In the genomic region with DNA sequence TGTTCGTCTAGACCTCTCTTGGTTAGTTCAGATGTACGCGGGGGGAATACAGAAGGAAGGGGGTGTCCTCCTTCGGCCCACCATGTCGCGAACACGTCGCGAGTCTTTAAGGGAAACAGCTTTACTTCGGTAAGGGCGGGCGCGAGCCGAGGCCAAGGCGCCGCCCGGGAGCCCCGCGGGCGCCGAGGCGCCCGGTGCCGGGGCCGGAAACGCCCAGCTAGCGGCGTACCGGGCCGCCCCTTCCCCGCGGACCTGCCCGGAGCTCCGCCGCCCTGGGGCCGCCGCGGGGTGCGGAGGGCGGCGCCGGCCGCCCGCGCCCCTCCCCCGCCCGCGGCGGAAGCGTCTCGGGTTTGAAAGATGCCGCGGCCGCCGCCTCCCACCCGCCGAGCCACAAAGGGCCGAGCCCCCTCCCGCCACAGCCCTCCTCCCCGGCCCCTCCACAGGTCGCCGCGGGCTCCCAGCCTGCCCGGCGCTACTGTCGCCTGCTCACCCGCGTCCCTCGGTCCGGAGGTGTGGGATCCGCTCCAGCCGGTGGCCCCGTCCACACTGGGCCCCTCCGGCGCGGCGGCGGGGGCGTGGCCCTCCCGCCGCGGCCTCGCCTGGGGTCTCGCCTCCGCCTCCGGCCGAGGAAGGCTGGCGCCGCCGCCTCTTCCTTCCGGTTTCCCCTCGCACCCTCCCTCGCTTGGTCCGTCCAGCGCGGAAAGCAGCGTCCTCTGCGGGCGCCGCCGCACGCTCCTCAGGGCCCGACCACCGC, we compare ENCODE assay signal across 1 cellular context.
TF ChIP-seq lines count a peak whose summit lies in the region.

Gene KBTBD2 (minus strand): TSS at position 715 of the 754 bp plus-strand sequence. CDS start 12,156 bp downstream, outside the sequence.

TF ChIP-seq in GM12878, 131 proteins besides CTCF, POLR2A, EP300 and RAD21 (continued from another document and continues in another):
- TF ChIP-seq RELB (IDR thresholded peaks at IDR 0.05; ENCODE audit: low read depth): no peak
- no peak for TF ChIP-seq SMC3 (IDR thresholded peaks at IDR 0.05; ENCODE audit: borderline replicate concordance, low read length)
- no peak for TF ChIP-seq SMAD1 (IDR thresholded peaks at IDR 0.05; ENCODE audit: low read depth, partially characterized antibody)
- TF ChIP-seq SIX5 (IDR thresholded peaks at IDR 0.05; ENCODE audit: low read depth, low read length, severe bottlenecking): no peak
- no peak for TF ChIP-seq STAT3 (IDR thresholded peaks at IDR 0.05; ENCODE audit: low read depth, low read length)
- no peak for TF ChIP-seq ZBED1 (IDR thresholded peaks at IDR 0.05; ENCODE audit: borderline replicate concordance)
- TF ChIP-seq, protein P1, sequence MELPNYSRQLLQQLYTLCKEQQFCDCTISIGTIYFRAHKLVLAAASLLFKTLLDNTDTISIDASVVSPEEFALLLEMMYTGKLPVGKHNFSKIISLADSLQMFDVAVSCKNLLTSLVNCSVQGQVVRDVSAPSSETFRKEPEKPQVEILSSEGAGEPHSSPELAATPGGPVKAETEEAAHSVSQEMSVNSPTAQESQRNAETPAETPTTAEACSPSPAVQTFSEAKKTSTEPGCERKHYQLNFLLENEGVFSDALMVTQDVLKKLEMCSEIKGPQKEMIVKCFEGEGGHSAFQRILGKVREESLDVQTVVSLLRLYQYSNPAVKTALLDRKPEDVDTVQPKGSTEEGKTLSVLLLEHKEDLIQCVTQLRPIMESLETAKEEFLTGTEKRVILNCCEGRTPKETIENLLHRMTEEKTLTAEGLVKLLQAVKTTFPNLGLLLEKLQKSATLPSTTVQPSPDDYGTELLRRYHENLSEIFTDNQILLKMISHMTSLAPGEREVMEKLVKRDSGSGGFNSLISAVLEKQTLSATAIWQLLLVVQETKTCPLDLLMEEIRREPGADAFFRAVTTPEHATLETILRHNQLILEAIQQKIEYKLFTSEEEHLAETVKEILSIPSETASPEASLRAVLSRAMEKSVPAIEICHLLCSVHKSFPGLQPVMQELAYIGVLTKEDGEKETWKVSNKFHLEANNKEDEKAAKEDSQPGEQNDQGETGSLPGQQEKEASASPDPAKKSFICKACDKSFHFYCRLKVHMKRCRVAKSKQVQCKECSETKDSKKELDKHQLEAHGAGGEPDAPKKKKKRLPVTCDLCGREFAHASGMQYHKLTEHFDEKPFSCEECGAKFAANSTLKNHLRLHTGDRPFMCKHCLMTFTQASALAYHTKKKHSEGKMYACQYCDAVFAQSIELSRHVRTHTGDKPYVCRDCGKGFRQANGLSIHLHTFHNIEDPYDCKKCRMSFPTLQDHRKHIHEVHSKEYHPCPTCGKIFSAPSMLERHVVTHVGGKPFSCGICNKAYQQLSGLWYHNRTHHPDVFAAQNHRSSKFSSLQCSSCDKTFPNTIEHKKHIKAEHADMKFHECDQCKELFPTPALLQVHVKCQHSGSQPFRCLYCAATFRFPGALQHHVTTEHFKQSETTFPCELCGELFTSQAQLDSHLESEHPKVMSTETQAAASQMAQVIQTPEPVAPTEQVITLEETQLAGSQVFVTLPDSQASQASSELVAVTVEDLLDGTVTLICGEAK (IDR thresholded peaks at IDR 0.05; ENCODE audit: borderline replicate concordance): no peak
- TF ChIP-seq ZNF24 (IDR thresholded peaks at IDR 0.05): no peak
- TF ChIP-seq YBX1 (IDR thresholded peaks at IDR 0.05): no peak
- TF ChIP-seq MYC (IDR thresholded peaks at IDR 0.05; ENCODE audit: insufficient read depth, insufficient read length, insufficient replicate concordance, low read length, severe bottlenecking): no peak
- TF ChIP-seq ZNF274 (IDR thresholded peaks at IDR 0.05; ENCODE audit: insufficient read depth, insufficient read length): no peak
- TF ChIP-seq RFX5 (IDR thresholded peaks at IDR 0.05; ENCODE audit: low read depth, low read length): no peak
- no peak for TF ChIP-seq KAT2A (conservative IDR thresholded peaks at IDR 0.05; ENCODE audit: control insufficient read depth, low read depth, low read length)
- TF ChIP-seq SP1 (IDR thresholded peaks at IDR 0.05; ENCODE audit: low read depth, low read length): peak; percentile 9
- TF ChIP-seq NR2C2 (IDR thresholded peaks at IDR 0.05; ENCODE audit: borderline replicate concordance, control insufficient read depth, insufficient read length, low read depth): no peak
- TF ChIP-seq, protein P2, sequence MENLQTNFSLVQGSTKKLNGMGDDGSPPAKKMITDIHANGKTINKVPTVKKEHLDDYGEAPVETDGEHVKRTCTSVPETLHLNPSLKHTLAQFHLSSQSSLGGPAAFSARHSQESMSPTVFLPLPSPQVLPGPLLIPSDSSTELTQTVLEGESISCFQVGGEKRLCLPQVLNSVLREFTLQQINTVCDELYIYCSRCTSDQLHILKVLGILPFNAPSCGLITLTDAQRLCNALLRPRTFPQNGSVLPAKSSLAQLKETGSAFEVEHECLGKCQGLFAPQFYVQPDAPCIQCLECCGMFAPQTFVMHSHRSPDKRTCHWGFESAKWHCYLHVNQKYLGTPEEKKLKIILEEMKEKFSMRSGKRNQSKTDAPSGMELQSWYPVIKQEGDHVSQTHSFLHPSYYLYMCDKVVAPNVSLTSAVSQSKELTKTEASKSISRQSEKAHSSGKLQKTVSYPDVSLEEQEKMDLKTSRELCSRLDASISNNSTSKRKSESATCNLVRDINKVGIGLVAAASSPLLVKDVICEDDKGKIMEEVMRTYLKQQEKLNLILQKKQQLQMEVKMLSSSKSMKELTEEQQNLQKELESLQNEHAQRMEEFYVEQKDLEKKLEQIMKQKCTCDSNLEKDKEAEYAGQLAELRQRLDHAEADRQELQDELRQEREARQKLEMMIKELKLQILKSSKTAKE (IDR thresholded peaks at IDR 0.05; ENCODE audit: low read depth, poor library complexity, severe bottlenecking): no peak
- no peak; the same call in 1 of the 2 replicates for TF ChIP-seq SMAD5 (IDR thresholded peaks at IDR 0.05; ENCODE audit: low read depth)
- no peak for TF ChIP-seq RCOR1 (conservative IDR thresholded peaks at IDR 0.05; ENCODE audit: low read depth, low read length)
- TF ChIP-seq ZBTB11 (CRISPR knock-in tag; IDR thresholded peaks at IDR 0.05): 0 out of 2 replicates have a peak, but pooled peaks have one; percentile 4
- TF ChIP-seq, protein P3, sequence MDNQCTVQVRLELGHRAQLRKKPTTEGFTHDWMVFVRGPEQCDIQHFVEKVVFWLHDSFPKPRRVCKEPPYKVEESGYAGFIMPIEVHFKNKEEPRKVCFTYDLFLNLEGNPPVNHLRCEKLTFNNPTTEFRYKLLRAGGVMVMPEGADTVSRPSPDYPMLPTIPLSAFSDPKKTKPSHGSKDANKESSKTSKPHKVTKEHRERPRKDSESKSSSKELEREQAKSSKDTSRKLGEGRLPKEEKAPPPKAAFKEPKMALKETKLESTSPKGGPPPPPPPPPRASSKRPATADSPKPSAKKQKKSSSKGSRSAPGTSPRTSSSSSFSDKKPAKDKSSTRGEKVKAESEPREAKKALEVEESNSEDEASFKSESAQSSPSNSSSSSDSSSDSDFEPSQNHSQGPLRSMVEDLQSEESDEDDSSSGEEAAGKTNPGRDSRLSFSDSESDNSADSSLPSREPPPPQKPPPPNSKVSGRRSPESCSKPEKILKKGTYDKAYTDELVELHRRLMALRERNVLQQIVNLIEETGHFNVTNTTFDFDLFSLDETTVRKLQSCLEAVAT (IDR thresholded peaks at IDR 0.05): no peak
- peak; percentile 60; the same call in 1 of the 2 replicates for TF ChIP-seq POLR2AphosphoS5 (IDR thresholded peaks at IDR 0.05; ENCODE audit: low read length)
- TF ChIP-seq SPI1 (IDR thresholded peaks at IDR 0.05; ENCODE audit: borderline replicate concordance, insufficient read depth, low read depth, low read length): no peak
- TF ChIP-seq JUND (IDR thresholded peaks at IDR 0.05; ENCODE audit: low read depth, low read length): no peak
- no peak for TF ChIP-seq E2F4 (IDR thresholded peaks at IDR 0.05; ENCODE audit: low read depth, low read length)
- TF ChIP-seq POLR2AphosphoS2 (IDR thresholded peaks at IDR 0.05; ENCODE audit: low read depth, low read length): no peak
- no peak for TF ChIP-seq CREB1 (IDR thresholded peaks at IDR 0.05; ENCODE audit: low read depth)
- TF ChIP-seq IRF5 (IDR thresholded peaks at IDR 0.05; ENCODE audit: borderline replicate concordance): no peak
- TF ChIP-seq, protein P4, sequence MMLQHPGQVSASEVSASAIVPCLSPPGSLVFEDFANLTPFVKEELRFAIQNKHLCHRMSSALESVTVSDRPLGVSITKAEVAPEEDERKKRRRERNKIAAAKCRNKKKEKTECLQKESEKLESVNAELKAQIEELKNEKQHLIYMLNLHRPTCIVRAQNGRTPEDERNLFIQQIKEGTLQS (IDR thresholded peaks at IDR 0.05; ENCODE audit: borderline replicate concordance, extremely low read depth, low read depth, low read length): no peak
- TF ChIP-seq NR2F1 (conservative IDR thresholded peaks at IDR 0.05): peak; percentile 51
- 0 out of 2 replicates have a peak, but pooled peaks have one; percentile 29 for TF ChIP-seq YY1 (IDR thresholded peaks at IDR 0.05; ENCODE audit: low read depth, low read length)
- no peak for TF ChIP-seq NFIC (IDR thresholded peaks at IDR 0.05; ENCODE audit: low read depth, low read length)
- no peak for TF ChIP-seq FOS (IDR thresholded peaks at IDR 0.05; ENCODE audit: borderline replicate concordance, extremely low read depth, insufficient read length)
- TF ChIP-seq LARP7 (IDR thresholded peaks at IDR 0.05): peak; percentile 77
- TF ChIP-seq TAF1 (IDR thresholded peaks at IDR 0.05; ENCODE audit: borderline replicate concordance, low read depth, low read length): peak; percentile 68; the same call in 1 of the 2 replicates
- TF ChIP-seq ZSCAN29 (IDR thresholded peaks at IDR 0.05): no peak; the same call in 1 of the 2 replicates
- no peak for TF ChIP-seq MTA2 (IDR thresholded peaks at IDR 0.05; ENCODE audit: low read depth)
